In the genomic region with DNA sequence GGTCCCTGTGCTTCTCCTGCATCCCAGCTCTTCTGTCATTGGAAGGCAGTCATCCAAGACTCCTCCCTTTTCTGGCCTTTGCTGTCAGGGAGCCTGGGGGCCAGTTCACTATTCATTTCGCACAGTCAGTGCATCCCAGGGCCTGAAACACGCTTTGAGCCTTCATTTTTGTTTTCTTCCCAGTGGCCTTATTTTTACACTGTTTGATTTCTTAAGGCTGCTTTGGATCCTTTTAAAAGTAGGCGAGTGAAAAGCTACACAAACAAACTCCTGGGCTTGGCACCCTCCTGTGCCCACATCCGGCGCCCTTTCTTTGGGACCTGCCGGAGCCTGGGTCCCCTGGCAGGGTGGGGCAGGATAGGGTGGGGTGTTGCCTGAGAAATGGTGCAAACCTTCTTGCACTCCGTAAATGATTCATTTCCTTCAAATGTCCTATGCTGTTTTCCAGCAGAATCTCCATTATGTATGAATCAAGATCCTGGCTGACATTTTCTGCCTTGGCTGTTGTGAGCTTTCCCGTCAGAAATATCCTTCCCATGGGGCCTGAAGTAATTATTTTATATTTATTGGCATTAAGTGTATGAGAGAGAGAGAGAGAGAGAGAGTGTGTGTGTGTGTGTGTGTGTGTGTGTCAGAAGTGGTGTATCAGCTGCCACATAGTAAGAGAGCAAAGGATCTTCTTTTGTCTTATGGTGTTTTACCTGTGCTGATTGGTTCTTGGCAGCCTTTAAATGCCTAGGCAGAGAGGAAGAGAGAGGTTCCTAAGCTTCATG, we compare ENCODE assay signal across 8 cellular contexts. TPM values are rescaled to one million over a fixed set of nuclear protein-coding genes. Genes with fewer than 3 reads are reported as not detected.
DNase-seq lines count a peak whose midpoint lies in the region; ATAC-seq, FAIRE-seq and TF ChIP-seq lines count a peak whose summit lies in the region.

No MANE protein-coding gene starts in this region.

- no peak overlapping the region for H2AK9ac ChIP-seq in IMR-90 (replicated peaks; ENCODE audit: low read depth, low read length, poor library complexity)

- H3K4me1 ChIP-seq in A549, result peaks cover 36% of the 10 kb centered on the region
- H3K4me1 ChIP-seq in IMR-90 (ENCODE audit: control insufficient read depth, insufficient read depth, low read length), result peaks cover 10% of the 10 kb centered on the region
- H3K4me1 ChIP-seq in lung (ENCODE audit: control insufficient read depth in 2 of 2, insufficient read depth in 2 of 2, low read length in 2 of 2), result peaks cover 35 to 48% of the 10 kb centered on the region in 2 donors

- peaks cover 16% of the 10 kb centered on the region for H3K9me1 ChIP-seq in IMR-90 (ENCODE audit: insufficient read depth, low read length)

- peak overlapping the region; percentile 29; the same call in 1 of the 2 replicates for H3K14ac ChIP-seq in IMR-90 (replicated peaks; ENCODE audit: low read depth, low read length)

- H3K4me3 ChIP-seq in A549, result no peak overlapping the region
- H3K4me3 ChIP-seq in IMR-90 (ENCODE audit: insufficient read depth, low read depth, low read length), result no peak overlapping the region
- no peak overlapping the region for H3K4me3 ChIP-seq in astrocyte of the spinal cord (ENCODE audit: low read depth, low read length)
- no peak overlapping the region for H3K4me3 ChIP-seq in lung

- POLR2A ChIA-PET in A549 (lab: Yijun Ruan, JAX) (no interaction called here), IMR-90 (lab: Charles Lee; ENCODE audit: unreplicated experiment) (no interaction called here)

- no peak overlapping the region for H3K18ac ChIP-seq in IMR-90 (ENCODE audit: low read depth, low read length)

- no peak overlapping the region for H3K9ac ChIP-seq in IMR-90 (ENCODE audit: low read depth, low read length)

- no peak overlapping the region for H2AK5ac ChIP-seq in IMR-90 (ENCODE audit: low read depth, low read length)

- no peak overlapping the region for H2BK20ac ChIP-seq in IMR-90 (ENCODE audit: low read depth, low read length)

- dilution Hi-C loops in IMR-90 (cut with HindIII; ENCODE audit: low sequenced_read_pairs, unreplicated experiment), result no loop called here

- no peak for TF ChIP-seq RAD21 in A549 (conservative IDR thresholded peaks at IDR 0.05 in 1 of 2, IDR thresholded peaks at IDR 0.05 in 1 of 2)
- TF ChIP-seq RAD21 in IMR-90 (IDR thresholded peaks at IDR 0.05; ENCODE audit: low read length), result no peak

- H2BK120ac ChIP-seq in IMR-90 (ENCODE audit: low read depth, low read length), result no peak overlapping the region; the same call in 1 of the 2 replicates

- intact Hi-C loops in IMR-90 (cut with micrococcal nuclease), result no loop called here

- H2AFZ ChIP-seq in IMR-90 (replicated peaks; ENCODE audit: low read length, poor library complexity), result no peak overlapping the region

- H3K23ac ChIP-seq in IMR-90 (ENCODE audit: low read depth, low read length), result no peak overlapping the region

- H2BK5ac ChIP-seq in IMR-90 (ENCODE audit: low read depth, low read length, poor library complexity, severe bottlenecking), result peak overlapping the region; percentile 44

- FAIRE-seq in A549 (lab: Jason Lieb, UNC), result no peak

- no peak overlapping the region for H3K4ac ChIP-seq in IMR-90 (ENCODE audit: low read depth, low read length)

- BruUV-seq in IMR-90 (replicated peaks; lab: Mats Ljungman, UMichigan), result no TSS peak

- H3K27me3 ChIP-seq in IMR-90 (ENCODE audit: control insufficient read depth, insufficient read depth, low read length), result no peaks in the 10 kb centered on the region
- H3K27me3 ChIP-seq in lung (ENCODE audit: control insufficient read depth, insufficient read depth), result no peaks in the 10 kb centered on the region

- H3K56ac ChIP-seq in IMR-90 (ENCODE audit: extremely low read depth, insufficient read depth, low read length), result no peak overlapping the region

- no peak overlapping the region for H4K5ac ChIP-seq in IMR-90 (ENCODE audit: low read depth, low read length)

- H3K9me3 ChIP-seq in A549, result no peaks in the 10 kb centered on the region
- H3K9me3 ChIP-seq in IMR-90 (ENCODE audit: control insufficient read depth, insufficient read depth, low read length), result peaks cover 3% of the 10 kb centered on the region; the same call in 1 of the 2 replicates
- no peaks in the 10 kb centered on the region for H3K9me3 ChIP-seq in lung (ENCODE audit: control insufficient read depth in 2 of 2, insufficient read depth in 1 of 2, low read length in 1 of 2)

- TF ChIP-seq EP300 in A549 (IDR thresholded peaks at IDR 0.05), result no peak

- no peak overlapping the region for H2BK15ac ChIP-seq in IMR-90 (ENCODE audit: low read depth, low read length)

- ATAC-seq in A549, result peak; percentile 74 to 83
- peak; percentile 59 for ATAC-seq in IMR-90 (ENCODE audit: low read depth)
- ATAC-seq in lung (ENCODE audit: insufficient read depth, low FRiP score), result peak; percentile 24
- ATAC-seq in HG03432 (IDR thresholded peaks at IDR 0.05; ENCODE audit: unreplicated experiment), result no peak

- TF ChIP-seq CTCF in A549 (IDR thresholded peaks at IDR 0.05) (no peak), IMR-90 (conservative IDR thresholded peaks at IDR 0.05; ENCODE audit: low read depth, low read length) (no peak), astrocyte of the spinal cord (IDR thresholded peaks at IDR 0.05; ENCODE audit: low read depth, low read length) (no peak), lung (IDR thresholded peaks at IDR 0.05; ENCODE audit: control extremely low read depth, extremely low read depth) (no peak)

- peak; percentile 24 to 36 for DNase-seq in A549 (ENCODE audit: low read depth in 1 of 2, low spot score in 1 of 2)
- no peak for DNase-seq in IMR-90
- DNase-seq in astrocyte of the spinal cord (ENCODE audit: low read depth, low spot score), result peak; percentile 64
- DNase-seq in lung (ENCODE audit: low spot score), result peak; percentile 68
- no peak for DNase-seq in NCI-H774 (lab: John Stamatoyannopoulos, UW)
- no peak for DNase-seq in OCI-M2 (lab: John Stamatoyannopoulos, UW; ENCODE audit: unreplicated experiment)
- DNase-seq in NCI-H748 treated with DMSO at 0.1 percent for 48 hours (lab: John Stamatoyannopoulos, UW), result no peak

- H3K36me3 ChIP-seq in IMR-90 (ENCODE audit: control insufficient read depth, insufficient read depth, low read length) (no peaks in the 10 kb centered on the region), lung (ENCODE audit: control insufficient read depth in 2 of 2, insufficient read depth in 2 of 2, low read length in 2 of 2) (no peaks in the 10 kb centered on the region)

- TF ChIP-seq POLR2A in A549 (IDR thresholded peaks at IDR 0.05; ENCODE audit: low read length) (no peak), IMR-90 (IDR thresholded peaks at IDR 0.05; ENCODE audit: low read depth, low read length) (no peak)

- CTCF ChIA-PET in A549 (lab: Yijun Ruan, JAX), result interaction anchor here (0.7 to 2.7 kb wide), 6 partner anchors 17 to 70 kb away, joined by 3 to 7 read pairs (median 5); no protein-coding TSS in a partner anchor
- CTCF ChIA-PET in IMR-90 (lab: Yijun Ruan, JAX), result no interaction called here

- H3K27ac ChIP-seq in A549 (peak overlapping the region; percentile 31 to 75; a peak in 5 of 6 replicates), IMR-90 (ENCODE audit: insufficient read depth, low read length) (no peak overlapping the region; the same call in 1 of the 2 replicates), lung (ENCODE audit: low read depth in 1 of 2, low read length in 1 of 2) (peak overlapping the region; percentile 34 to 75)

- H3K79me1 ChIP-seq in IMR-90 (ENCODE audit: low read depth in 1 of 2, low read length in 2 of 2), result peaks cover 40 to 82% of the 10 kb centered on the region in 2 experiments

- H3K4me2 ChIP-seq in A549 (peak overlapping the region; percentile 67), IMR-90 (ENCODE audit: low read depth, low read length) (no peak overlapping the region)

- in situ Hi-C loops in IMR-90 (cut with MboI; ENCODE audit: low sequenced_read_pairs), result no loop called here
- in situ Hi-C loops in astrocyte of the spinal cord (cut with HindIII; ENCODE audit: low sequenced_read_pairs), result no loop called here

- no peak overlapping the region for H4K91ac ChIP-seq in IMR-90 (ENCODE audit: insufficient read depth, low read depth, low read length)

- 8% methylated on average over 8 of the region's 8 CpGs for WGBS in A549 (ENCODE audit: missing lambda C conversion rate)
- WGBS in IMR-90 (ENCODE audit: extremely low coverage in 2 of 2, insufficient read length in 1 of 2), 2 experiments, result no CpG with 5 or more reads among the region's 8 CpGs
- 21 to 29% methylated on average over 8 of the region's 8 CpGs for WGBS in lung, 2 donors

- peaks cover 33% of the 10 kb centered on the region for H4K20me1 ChIP-seq in IMR-90 (ENCODE audit: insufficient read depth, low read length)

- H4K8ac ChIP-seq in IMR-90 (ENCODE audit: low read depth in 2 of 2, low read length in 2 of 2), result no peak overlapping the region; a peak in 1 of 4 replicates

TF ChIP-seq in A549, 52 proteins besides CTCF, POLR2A, EP300 and RAD21 (continues in another document):
- TF ChIP-seq, protein P1, sequence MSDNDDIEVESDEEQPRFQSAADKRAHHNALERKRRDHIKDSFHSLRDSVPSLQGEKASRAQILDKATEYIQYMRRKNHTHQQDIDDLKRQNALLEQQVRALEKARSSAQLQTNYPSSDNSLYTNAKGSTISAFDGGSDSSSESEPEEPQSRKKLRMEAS (IDR thresholded peaks at IDR 0.05), result no peak
- no peak for TF ChIP-seq PHF8 (IDR thresholded peaks at IDR 0.05; ENCODE audit: borderline replicate concordance, low read depth)
- no peak for TF ChIP-seq GATA3 (IDR thresholded peaks at IDR 0.05; ENCODE audit: borderline replicate concordance)
- no peak for TF ChIP-seq JUN (IDR thresholded peaks at IDR 0.05)
- TF ChIP-seq RCOR1 (IDR thresholded peaks at IDR 0.05; ENCODE audit: low read depth, low read length), result no peak

TF ChIP-seq in IMR-90, 13 proteins besides CTCF, POLR2A, EP300 and RAD21:
- TF ChIP-seq SMC3 (IDR thresholded peaks at IDR 0.05; ENCODE audit: low read depth, low read length), result no peak
- TF ChIP-seq MXI1 (IDR thresholded peaks at IDR 0.05; ENCODE audit: borderline replicate concordance, low read depth, low read length), result no peak
- no peak for TF ChIP-seq FOS (IDR thresholded peaks at IDR 0.05; ENCODE audit: low read depth, low read length)
- no peak for TF ChIP-seq NFE2L2 (IDR thresholded peaks at IDR 0.05; ENCODE audit: low read depth, low read length)
TF ChIP-seq in IMR-90: peak in this region for 0.

RNA-seq across cellular contexts. Expression of gene BCR, which starts 45.6 kb away (rescaled TPM):
- polyA plus RNA-seq in A549 (2011; rRNA removed) (12.7 and 14.7 TPM in 2 replicates), A549 (2017; fragmentation: RNase III; extraction: RNeasy Plus Mini Kit Qiagen cat#74134 plus additional on column Dnase treatment) (13.9 to 16.4 TPM (median 16.1 TPM) in 3 replicates), IMR-90 (2012; rRNA removed) (43.0 and 44.6 TPM in 2 replicates), lung (10 to 100 TPM; 21.8 to 35.2 TPM)
- 18.9 and 25.9 TPM in 2 replicates for polyA plus RNA-seq in A549 (2012; cell fraction: cytosol; rRNA removed)
- 32.4 and 39.8 TPM in 2 replicates for polyA plus RNA-seq in A549 (2012; cell fraction: nucleus; rRNA removed)
- 33.0 and 63.3 TPM in 2 replicates for polyA minus RNA-seq in A549 (2011; rRNA and poly(A)+ RNA removed)
- total RNA-seq in IMR-90 (2012; rRNA removed) (28.9 and 30.8 TPM in 2 replicates), lung (10 to 100 TPM; 28.4 to 67.3 TPM)
- polyA plus RNA-seq in IMR-90 (2012; cell fraction: cytosol; rRNA removed), result 30.9 and 40.0 TPM in 2 replicates
- 36.1 and 42.1 TPM in 2 replicates for polyA plus RNA-seq in IMR-90 (2012; cell fraction: nucleus; rRNA removed; ENCODE audit: low replicate concordance)

Comparison
In these comparisons a context has a peak if more than half of its experiments do, and no peak if none do; other contexts are left out.
1. DNase-seq: peak in A549 (2 of 2), astrocyte of the spinal cord (single experiment) and lung (single experiment); none in IMR-90 (single experiment), NCI-H774 (single experiment), OCI-M2 (single experiment) and NCI-H748 treated with DMSO at 0.1 percent for 48 hours (single experiment).